ENCODE assay signal across 25 cellular contexts in the genomic region with DNA sequence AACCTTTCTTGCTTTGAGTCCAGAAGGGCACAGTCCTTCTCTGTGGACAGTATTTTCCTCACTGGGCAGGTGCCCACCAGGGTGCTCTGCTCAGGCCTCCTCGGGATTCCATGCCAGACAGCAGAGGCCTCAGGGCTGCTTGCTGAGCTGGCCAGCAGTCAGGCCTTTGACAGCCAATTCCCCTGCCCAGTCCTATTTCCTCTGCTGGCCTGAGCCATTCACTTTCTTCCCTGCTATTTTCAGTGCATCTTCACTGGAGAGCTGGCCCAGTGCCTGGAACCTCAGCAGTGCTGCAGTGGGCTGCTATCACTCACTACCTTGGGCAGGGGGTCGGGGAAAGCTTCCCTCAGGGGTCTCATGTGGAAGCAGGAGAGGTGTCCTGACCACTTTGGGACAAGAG. TPM values are rescaled to one million over a fixed set of nuclear protein-coding genes. Genes with fewer than 3 reads are reported as not detected.
"Had no signal": no experiment of that assay in that cellular context is flagged by ENCODE, and none has a peak within 500 bp of the region (broad histone marks: within the 10 kb centered on the region; RNA-seq: fewer than 3 reads in every experiment).

No MANE protein-coding gene starts in this region.

- H3K4me2 ChIP-seq: smooth muscle cell had no signal

- H3K79me2 ChIP-seq: parathyroid adenoma had no signal

- H3K36me3 ChIP-seq: suprapubic skin, thyroid gland had no signal

- H3K9me3 ChIP-seq: suprapubic skin, thyroid gland had no signal

- DNase-seq: effector CD4-positive, alpha-beta T cell; endodermal cell; foreskin melanocyte; head of caudate nucleus; hypothalamus; islet precursor cell; mesendoderm; naive B cell; stimulated activated CD4-positive, alpha-beta T cell treated with anti-CD3 and anti-CD28 coated beads, Interleukin-4, amount 100 ng/mL, for 1 hour; stimulated activated CD8-positive, alpha-beta memory T cell treated with anti-CD3 and anti-CD28 coated beads, Interleukin-4, amount 100 ng/mL, for 48 hours; stimulated activated naive CD8-positive, alpha-beta T cell treated with anti-CD3 and anti-CD28 coated beads, Interleukin-15, Interleukin-2, amounts not matched to agents 100 U/mL and 50 U/mL, for 24 hours; thyroid gland had no signal

- H3K4me3 ChIP-seq: coronary artery, smooth muscle cell, suprapubic skin, thyroid gland had no signal

- H2AFZ ChIP-seq: parathyroid adenoma had no signal

- ATAC-seq: stimulated activated effector memory CD8-positive, alpha-beta T cell treated with anti-CD3 and anti-CD28 coated beads, Interleukin-12 subunit alpha, Interleukin-12 subunit beta, amount 100 ng/mL, for 72 hours; stimulated activated naive CD8-positive, alpha-beta T cell treated with anti-CD3 and anti-CD28 coated beads, Interleukin-15, Interleukin-2, amounts not matched to agents 100 U/mL and 50 U/mL, for 24 hours had no signal

- H3K4me1 ChIP-seq: parathyroid adenoma, thyroid gland had no signal

- H3K27ac ChIP-seq: coronary artery, parathyroid adenoma, suprapubic skin, thyroid gland had no signal

- H3K27me3 ChIP-seq: thyroid gland had no signal

- H3K9ac ChIP-seq: parathyroid adenoma had no signal

- FAIRE-seq: urothelium cell line had no signal

RNA-seq across cellular contexts. Expression of a gene that starts 33.2 kb away (rescaled TPM):
- total RNA-seq: chondrocyte, dermis microvascular lymphatic vessel endothelial cell, endodermal cell, liver, lung microvascular endothelial cell, omental fat pad, pulmonary artery endothelial cell, smooth muscle cell, suprapubic skin, thyroid gland had no signal
- polyA plus RNA-seq: esophagus, liver, smooth muscle cell had no signal

RNA-seq across cellular contexts. Expression of a gene that starts 34.8 kb away (rescaled TPM):
- total RNA-seq: chondrocyte, dermis microvascular lymphatic vessel endothelial cell, liver, lung microvascular endothelial cell, pulmonary artery endothelial cell had no signal
